17 cellular contexts compared by ENCODE assay signal in genomic region chr19:30276312-30276884, GRCh38.
A peak's percentile ranks its signal among the peaks of the same experiment; 100 is the strongest.
DNase-seq lines count a peak whose midpoint lies in the region; TF ChIP-seq lines count a peak whose summit lies in the region.
"Had no signal": no experiment of that assay in that cellular context is flagged by ENCODE, and none has a peak within 500 bp of the region (broad histone marks: within the 10 kb centered on the region; RNA-seq: fewer than 3 reads in every experiment).

No MANE protein-coding gene starts in this region.

- no peak for TF ChIP-seq CTCF in HEK293 (tag by site-specific recombination; IDR thresholded peaks at IDR 0.05)

- peaks cover 10% of the 10 kb centered on the region for H3K9me3 ChIP-seq in HEK293 (ENCODE audit: control insufficient read depth, insufficient read depth, low read depth, low read length)

- POLR2A ChIA-PET in HEK293 (lab: Yijun Ruan, JAX): no interaction called here

- CTCF ChIA-PET in HEK293 (lab: Yijun Ruan, JAX): interaction anchor here (0.6 to 1.6 kb wide), 6 partner anchors 10 to 119 kb away, joined by 3 to 6 read pairs (median 3); no protein-coding TSS in a partner anchor

- peaks cover 8% of the 10 kb centered on the region; the same call in 1 of the 2 replicates for H3K4me1 ChIP-seq in HEK293 (ENCODE audit: control insufficient read depth, insufficient read depth, low read length)

- peak; percentile 19 for DNase-seq in NCI-H2171 treated with DMSO at 0.1 percent for 48 hours (lab: John Stamatoyannopoulos, UW)
- DNase-seq in NCI-H2171 (lab: John Stamatoyannopoulos, UW): no peak
- DNase-seq in foreskin melanocyte: peak; percentile 36
- no peak for DNase-seq in substantia nigra (lab: John Stamatoyannopoulos, UW)
- DNase-seq in effector CD8-positive, alpha-beta T cell (lab: John Stamatoyannopoulos, UW): no peak
- DNase-seq in NCI-H1105 (lab: John Stamatoyannopoulos, UW): no peak
- no peak for DNase-seq in posterior vena cava (ENCODE audit: low spot score)
- DNase-seq: Calu3; CD4-positive, CD25-positive, alpha-beta regulatory T cell; DMS79; GM23248; H9; IMR-90 had no signal

- intact Hi-C loops in posterior vena cava (cut with DNase I): no loop called here

- H3K27ac ChIP-seq in HEK293 (ENCODE audit: extremely low read depth, low read depth, low read length) (no peak overlapping the region), substantia nigra (ENCODE audit: low read depth, low read length, poor library complexity, severe bottlenecking) (peak overlapping the region; percentile 16)
- H3K27ac ChIP-seq: 22Rv1; BLaER1 treated with 17β-estradiol and CSF1 and Interleukin-3, amounts not matched to agents 10 nM and 100 nM; GM23248 had no signal

- H3K36me3 ChIP-seq in HEK293 (ENCODE audit: control insufficient read depth in 2 of 2, insufficient read depth in 1 of 2, low read length in 2 of 2): no peaks in the 10 kb centered on the region
- H3K36me3 ChIP-seq: BLaER1 treated with 17β-estradiol and CSF1 and Interleukin-3, amounts not matched to agents 10 nM and 100 nM had no signal

- H3K4me3 ChIP-seq in HEK293 (ENCODE audit: low read depth, low read length): no peak overlapping the region
- H3K4me3 ChIP-seq: BLaER1 treated with 17β-estradiol and CSF1 and Interleukin-3, amounts not matched to agents 10 nM and 100 nM; GM12878; GM23248 had no signal

TF ChIP-seq in HEK293, 187 proteins besides CTCF, POLR2A, EP300 and RAD21:
- TF ChIP-seq ZNF830 (tag by site-specific recombination; IDR thresholded peaks at IDR 0.05; ENCODE audit: low read depth) (no peak), ZNF791 (tag by site-specific recombination; IDR thresholded peaks at IDR 0.05) (no peak), ZNF423 (tag by site-specific recombination; IDR thresholded peaks at IDR 0.05) (no peak), ZNF221 (tag by site-specific recombination; IDR thresholded peaks at IDR 0.05; ENCODE audit: borderline replicate concordance) (peak; percentile 46; the same call in 1 of the 2 replicates), ZNF112 (tag by site-specific recombination; IDR thresholded peaks at IDR 0.05) (no peak), ZNF133 (tag by site-specific recombination; IDR thresholded peaks at IDR 0.05) (no peak), ZSCAN5A (tag by site-specific recombination; IDR thresholded peaks at IDR 0.05) (no peak), ZNF837 (tag by site-specific recombination; IDR thresholded peaks at IDR 0.05) (no peak), ZEB2 (tag by site-specific recombination; IDR thresholded peaks at IDR 0.05) (no peak)
- TF ChIP-seq, protein P1, sequence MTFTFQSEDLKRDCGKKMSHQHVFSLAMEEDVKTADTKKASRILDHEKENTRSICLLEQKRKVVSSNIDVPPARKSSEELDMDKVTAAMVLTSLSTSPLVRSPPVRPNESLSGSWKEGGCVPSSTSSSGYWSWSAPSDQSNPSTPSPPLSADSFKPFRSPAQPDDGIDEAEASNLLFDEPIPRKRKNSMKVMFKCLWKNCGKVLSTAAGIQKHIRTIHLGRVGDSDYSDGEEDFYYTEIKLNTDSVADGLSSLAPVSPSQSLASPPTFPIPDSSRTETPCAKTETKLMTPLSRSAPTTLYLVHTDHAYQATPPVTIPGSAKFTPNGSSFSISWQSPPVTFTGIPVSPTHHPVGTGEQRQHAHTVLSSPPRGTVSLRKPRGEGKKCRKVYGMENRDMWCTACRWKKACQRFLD (tag by site-specific recombination; IDR thresholded peaks at IDR 0.05): no peak
- TF ChIP-seq, protein P2, sequence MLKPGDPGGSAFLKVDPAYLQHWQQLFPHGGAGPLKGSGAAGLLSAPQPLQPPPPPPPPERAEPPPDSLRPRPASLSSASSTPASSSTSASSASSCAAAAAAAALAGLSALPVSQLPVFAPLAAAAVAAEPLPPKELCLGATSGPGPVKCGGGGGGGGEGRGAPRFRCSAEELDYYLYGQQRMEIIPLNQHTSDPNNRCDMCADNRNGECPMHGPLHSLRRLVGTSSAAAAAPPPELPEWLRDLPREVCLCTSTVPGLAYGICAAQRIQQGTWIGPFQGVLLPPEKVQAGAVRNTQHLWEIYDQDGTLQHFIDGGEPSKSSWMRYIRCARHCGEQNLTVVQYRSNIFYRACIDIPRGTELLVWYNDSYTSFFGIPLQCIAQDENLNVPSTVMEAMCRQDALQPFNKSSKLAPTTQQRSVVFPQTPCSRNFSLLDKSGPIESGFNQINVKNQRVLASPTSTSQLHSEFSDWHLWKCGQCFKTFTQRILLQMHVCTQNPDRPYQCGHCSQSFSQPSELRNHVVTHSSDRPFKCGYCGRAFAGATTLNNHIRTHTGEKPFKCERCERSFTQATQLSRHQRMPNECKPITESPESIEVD (tag by site-specific recombination; IDR thresholded peaks at IDR 0.05): peak; percentile 39; the same call in 1 of the 2 replicates
- TF ChIP-seq, protein P3, sequence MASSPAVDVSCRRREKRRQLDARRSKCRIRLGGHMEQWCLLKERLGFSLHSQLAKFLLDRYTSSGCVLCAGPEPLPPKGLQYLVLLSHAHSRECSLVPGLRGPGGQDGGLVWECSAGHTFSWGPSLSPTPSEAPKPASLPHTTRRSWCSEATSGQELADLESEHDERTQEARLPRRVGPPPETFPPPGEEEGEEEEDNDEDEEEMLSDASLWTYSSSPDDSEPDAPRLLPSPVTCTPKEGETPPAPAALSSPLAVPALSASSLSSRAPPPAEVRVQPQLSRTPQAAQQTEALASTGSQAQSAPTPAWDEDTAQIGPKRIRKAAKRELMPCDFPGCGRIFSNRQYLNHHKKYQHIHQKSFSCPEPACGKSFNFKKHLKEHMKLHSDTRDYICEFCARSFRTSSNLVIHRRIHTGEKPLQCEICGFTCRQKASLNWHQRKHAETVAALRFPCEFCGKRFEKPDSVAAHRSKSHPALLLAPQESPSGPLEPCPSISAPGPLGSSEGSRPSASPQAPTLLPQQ (tag by site-specific recombination; IDR thresholded peaks at IDR 0.05): no peak
- TF ChIP-seq, protein P4, sequence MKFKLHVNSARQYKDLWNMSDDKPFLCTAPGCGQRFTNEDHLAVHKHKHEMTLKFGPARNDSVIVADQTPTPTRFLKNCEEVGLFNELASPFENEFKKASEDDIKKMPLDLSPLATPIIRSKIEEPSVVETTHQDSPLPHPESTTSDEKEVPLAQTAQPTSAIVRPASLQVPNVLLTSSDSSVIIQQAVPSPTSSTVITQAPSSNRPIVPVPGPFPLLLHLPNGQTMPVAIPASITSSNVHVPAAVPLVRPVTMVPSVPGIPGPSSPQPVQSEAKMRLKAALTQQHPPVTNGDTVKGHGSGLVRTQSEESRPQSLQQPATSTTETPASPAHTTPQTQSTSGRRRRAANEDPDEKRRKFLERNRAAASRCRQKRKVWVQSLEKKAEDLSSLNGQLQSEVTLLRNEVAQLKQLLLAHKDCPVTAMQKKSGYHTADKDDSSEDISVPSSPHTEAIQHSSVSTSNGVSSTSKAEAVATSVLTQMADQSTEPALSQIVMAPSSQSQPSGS (tag by site-specific recombination; IDR thresholded peaks at IDR 0.05; ENCODE audit: low read depth): 0 out of 2 replicates have a peak, but pooled peaks have one; percentile 22
- TF ChIP-seq, protein P5, sequence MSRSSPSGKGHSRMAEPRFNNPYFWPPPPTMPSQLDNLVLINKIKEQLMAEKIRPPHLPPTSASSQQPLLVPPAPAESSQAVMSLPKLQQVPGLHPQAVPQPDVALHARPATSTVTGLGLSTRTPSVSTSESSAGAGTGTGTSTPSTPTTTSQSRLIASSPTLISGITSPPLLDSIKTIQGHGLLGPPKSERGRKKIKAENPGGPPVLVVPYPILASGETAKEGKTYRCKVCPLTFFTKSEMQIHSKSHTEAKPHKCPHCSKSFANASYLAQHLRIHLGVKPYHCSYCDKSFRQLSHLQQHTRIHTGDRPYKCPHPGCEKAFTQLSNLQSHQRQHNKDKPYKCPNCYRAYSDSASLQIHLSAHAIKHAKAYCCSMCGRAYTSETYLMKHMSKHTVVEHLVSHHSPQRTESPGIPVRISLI (tag by site-specific recombination; IDR thresholded peaks at IDR 0.05): peak; percentile 53; the same call in 1 of the 2 replicates

Comparison
In these comparisons a context has a peak if more than half of its experiments do, and no peak if none do; other contexts are left out.
1. DNase-seq: peak in NCI-H2171 treated with DMSO at 0.1 percent for 48 hours (single experiment) and foreskin melanocyte (single experiment); none in NCI-H2171 (single experiment), substantia nigra (0 of 49), effector CD8-positive, alpha-beta T cell (single experiment), NCI-H1105 (single experiment) and posterior vena cava (single experiment).